ENCODE assay signal across 20 cellular contexts in genomic region chr1:54317084-54317483, GRCh38.
DNase-seq lines count a peak whose midpoint lies in the region; ATAC-seq, FAIRE-seq and TF ChIP-seq lines count a peak whose summit lies in the region.
"Had no signal": no experiment of that assay in that cellular context is flagged by ENCODE, and none has a peak within 500 bp of the region (broad histone marks: within the 10 kb centered on the region; RNA-seq: fewer than 3 reads in every experiment).

No MANE protein-coding gene starts in this region.

- peak overlapping the region; percentile 40 for H3K27ac ChIP-seq in RWPE1
- H3K27ac ChIP-seq in small intestine (ENCODE audit: low read depth in 1 of 2, low read length in 1 of 2), result no peak overlapping the region
- H3K27ac ChIP-seq: GM23248, Peyer's patch had no signal

- peaks cover 2% of the 10 kb centered on the region for H3K36me3 Mint-ChIP-seq in activated T-cell treated with anti-CD3 and anti-CD28 coated beads, Interleukin-2, amount 50 U/mL, for 24 hours (ENCODE audit: low read depth)

- H3K27ac Mint-ChIP-seq in activated T-cell treated with anti-CD3 and anti-CD28 coated beads, Interleukin-2, amount 50 U/mL, for 24 hours, result peak overlapping the region; percentile 3

- H3K9me3 ChIP-seq in small intestine (ENCODE audit: control insufficient read depth, low read depth), result no peaks in the 10 kb centered on the region
- H3K9me3 ChIP-seq: Caco-2, Peyer's patch had no signal

- H3K9me3 Mint-ChIP-seq in activated T-cell treated with anti-CD3 and anti-CD28 coated beads, Interleukin-2, amount 50 U/mL, for 24 hours, result no peaks in the 10 kb centered on the region

- no peak overlapping the region for H3K4me3 Mint-ChIP-seq in activated T-cell treated with anti-CD3 and anti-CD28 coated beads, Interleukin-2, amount 50 U/mL, for 24 hours

- H3K4me1 ChIP-seq in small intestine (ENCODE audit: control insufficient read depth in 2 of 2, insufficient read depth in 1 of 2, low read depth in 1 of 2, low read length in 1 of 2), result peaks cover 1 to 17% of the 10 kb centered on the region in 2 donors
- H3K4me1 ChIP-seq: Caco-2 had no signal

- no peaks in the 10 kb centered on the region for H3K27me3 ChIP-seq in small intestine (ENCODE audit: control insufficient read depth in 2 of 2, insufficient read depth in 2 of 2, low read length in 2 of 2)
- H3K27me3 ChIP-seq: Peyer's patch had no signal

- no peak for DNase-seq in activated T-cell treated with anti-CD3 and anti-CD28 coated beads, Interleukin-2, amount 50 U/mL, for 24 hours
- DNase-seq in activated T-cell treated with anti-CD3 and anti-CD28 coated beads for 4 hours (no peak), RWPE1 (ENCODE audit: low spot score) (no peak), epithelial cell of esophagus (ENCODE audit: low read depth) (peak; percentile 32), small intestine (peak; percentile 67), KG1 (lab: John Stamatoyannopoulos, UW) (no peak)
- DNase-seq: 8988T, C1 segment of cervical spinal cord, Caco-2, DMS53, GM23248, KBM-7, NCI-H1092 treated with DMSO at 0.1 percent for 48 hours, NCI-H1694 treated with DMSO at 0.1 percent for 48 hours, NCI-H345, NCI-H82, SHP77 had no signal

- TF ChIP-seq CTCF in RWPE1 (conservative IDR thresholded peaks at IDR 0.05; ENCODE audit: low read depth), result no peak
- TF ChIP-seq CTCF in epithelial cell of esophagus (IDR thresholded peaks at IDR 0.05; ENCODE audit: insufficient read depth, low read depth, low read length, missing control alignments), result no peak

- WGBS in small intestine, 3 donors, result 47 to 72% (median 57%) methylated on average over 7 of the region's 7 CpGs

- CTCF ChIA-PET in RWPE1 (lab: Yijun Ruan, JAX), result interaction anchor here (0.7 kb wide), 1 partner anchor 39 kb away, joined by 4 read pairs; no protein-coding TSS in a partner anchor

- H3K27me3 Mint-ChIP-seq in activated T-cell treated with anti-CD3 and anti-CD28 coated beads, Interleukin-2, amount 50 U/mL, for 24 hours, result no peaks in the 10 kb centered on the region

- POLR2A ChIA-PET in RWPE1 (lab: Yijun Ruan, JAX; ENCODE audit: low non-redundant PET), result no interaction called here

- H3K4me3 ChIP-seq in epithelial cell of esophagus (ENCODE audit: low read length), result no peak overlapping the region
- no peak overlapping the region for H3K4me3 ChIP-seq in small intestine (ENCODE audit: low read depth in 1 of 2, low read length in 2 of 2)
- H3K4me3 ChIP-seq: GM23248, Peyer's patch had no signal

- H3K4me1 Mint-ChIP-seq in activated T-cell treated with anti-CD3 and anti-CD28 coated beads, Interleukin-2, amount 50 U/mL, for 24 hours (ENCODE audit: low read depth), result peaks cover 53% of the 10 kb centered on the region

- no peaks in the 10 kb centered on the region for H3K36me3 ChIP-seq in small intestine (ENCODE audit: control insufficient read depth in 2 of 2, insufficient read depth in 2 of 2, low read length in 2 of 2)
- H3K36me3 ChIP-seq: Peyer's patch had no signal

- ATAC-seq in GM21737 (IDR thresholded peaks at IDR 0.05; ENCODE audit: unreplicated experiment), result no peak
- ATAC-seq in HG03571 (IDR thresholded peaks at IDR 0.05; ENCODE audit: unreplicated experiment), result no peak

- FAIRE-seq in small intestine (lab: Jason Lieb, UNC), result no peak

Comparison
In these comparisons a context has a peak if more than half of its experiments do, and no peak if none do; other contexts are left out.
1. DNase-seq: peak in epithelial cell of esophagus (single experiment) and small intestine (single experiment); none in activated T-cell treated with anti-CD3 and anti-CD28 coated beads, Interleukin-2, amount 50 U/mL, for 24 hours (single experiment), activated T-cell treated with anti-CD3 and anti-CD28 coated beads for 4 hours (single experiment), RWPE1 (single experiment) and KG1 (single experiment).